ENCODE assay signal across 9 cellular contexts in the genomic region with DNA sequence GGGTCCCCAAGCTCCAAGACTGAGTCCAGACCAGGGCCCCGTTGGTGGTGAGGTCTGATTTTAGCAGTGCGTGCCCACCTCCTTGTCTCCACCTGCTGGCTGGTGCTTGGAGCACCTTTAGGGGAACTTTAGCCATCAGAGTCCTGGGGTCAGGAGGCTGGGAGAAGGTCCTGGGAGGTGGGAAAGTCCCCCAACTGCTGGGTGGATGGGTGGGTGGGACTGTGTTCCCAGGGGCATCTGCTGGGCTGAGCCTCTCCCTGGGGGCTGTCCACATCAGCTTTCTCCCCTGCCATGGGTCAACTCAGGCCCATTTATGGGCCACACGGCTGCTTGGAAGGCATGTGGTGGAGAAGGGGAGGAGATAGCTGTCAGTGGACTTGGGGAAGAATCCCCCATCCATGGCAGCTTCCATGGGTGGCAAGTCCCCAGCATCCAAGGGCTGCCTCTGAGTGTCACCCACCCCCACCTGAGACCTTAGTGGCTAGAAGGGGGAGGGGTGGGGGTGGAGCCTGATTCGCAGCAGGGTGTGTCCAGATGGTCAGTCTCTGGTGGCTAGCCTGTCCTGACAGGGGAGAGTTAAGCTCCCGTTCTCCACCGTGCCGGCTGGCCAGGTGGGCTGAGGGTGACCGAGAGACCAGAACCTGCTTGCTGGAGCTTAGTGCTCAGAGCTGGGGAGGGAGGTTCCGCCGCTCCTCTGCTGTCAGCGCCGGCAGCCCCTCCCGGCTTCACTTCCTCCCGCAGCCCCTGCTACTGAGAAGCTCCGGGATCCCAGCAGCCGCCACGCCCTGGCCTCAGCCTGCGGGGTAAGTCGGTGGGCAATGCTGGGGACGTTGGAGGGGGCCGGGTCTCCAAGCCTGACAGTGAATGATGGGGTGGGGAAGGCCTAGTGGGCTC. TPM values are rescaled to one million over a fixed set of nuclear protein-coding genes. Genes with fewer than 3 reads are reported as not detected.
A peak's percentile ranks its signal among the peaks of the same experiment; 100 is the strongest.
DNase-seq lines count a peak whose midpoint lies in the region; ATAC-seq and TF ChIP-seq lines count a peak whose summit lies in the region.
"Had no signal": no experiment of that assay in that cellular context is flagged by ENCODE, and none has a peak within 500 bp of the region (broad histone marks: within the 10 kb centered on the region; RNA-seq: fewer than 3 reads in every experiment).

A gene with protein sequence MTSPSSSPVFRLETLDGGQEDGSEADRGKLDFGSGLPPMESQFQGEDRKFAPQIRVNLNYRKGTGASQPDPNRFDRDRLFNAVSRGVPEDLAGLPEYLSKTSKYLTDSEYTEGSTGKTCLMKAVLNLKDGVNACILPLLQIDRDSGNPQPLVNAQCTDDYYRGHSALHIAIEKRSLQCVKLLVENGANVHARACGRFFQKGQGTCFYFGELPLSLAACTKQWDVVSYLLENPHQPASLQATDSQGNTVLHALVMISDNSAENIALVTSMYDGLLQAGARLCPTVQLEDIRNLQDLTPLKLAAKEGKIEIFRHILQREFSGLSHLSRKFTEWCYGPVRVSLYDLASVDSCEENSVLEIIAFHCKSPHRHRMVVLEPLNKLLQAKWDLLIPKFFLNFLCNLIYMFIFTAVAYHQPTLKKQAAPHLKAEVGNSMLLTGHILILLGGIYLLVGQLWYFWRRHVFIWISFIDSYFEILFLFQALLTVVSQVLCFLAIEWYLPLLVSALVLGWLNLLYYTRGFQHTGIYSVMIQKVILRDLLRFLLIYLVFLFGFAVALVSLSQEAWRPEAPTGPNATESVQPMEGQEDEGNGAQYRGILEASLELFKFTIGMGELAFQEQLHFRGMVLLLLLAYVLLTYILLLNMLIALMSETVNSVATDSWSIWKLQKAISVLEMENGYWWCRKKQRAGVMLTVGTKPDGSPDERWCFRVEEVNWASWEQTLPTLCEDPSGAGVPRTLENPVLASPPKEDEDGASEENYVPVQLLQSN (plus strand): TSS at position 541 of the 894 bp plus-strand sequence. CDS start 2,098 bp downstream, outside the sequence.

- no peaks in the 10 kb centered on the region for H3K79me1 ChIP-seq in neuronal stem cell (ENCODE audit: low read depth, low read length)

- no peak within 1 kb of the TSS for H2BK120ac ChIP-seq in neuronal stem cell (ENCODE audit: low read depth, low read length)

- no peak within 1 kb of the TSS for H3K27ac ChIP-seq in neuronal stem cell (replicated peaks; ENCODE audit: low read length)
- H3K27ac ChIP-seq: C4-2B had no signal

- H2AK5ac ChIP-seq in neuronal stem cell (ENCODE audit: low read depth, low read length): peak within 1 kb of the TSS; percentile 42

- H3K36me3 ChIP-seq in neuronal stem cell (replicated peaks in 1 of 2; ENCODE audit: control insufficient read depth in 2 of 2, insufficient read depth in 2 of 2, low read length in 2 of 2): no peaks in the 10 kb centered on the region

- peak within 1 kb of the TSS; percentile 74 for H2AFZ ChIP-seq in neuronal stem cell (ENCODE audit: low read length)

- no peak within 1 kb of the TSS for H3K23ac ChIP-seq in neuronal stem cell (ENCODE audit: low read depth, low read length, poor library complexity)

- H3K14ac ChIP-seq in neuronal stem cell (ENCODE audit: low read length): no peak within 1 kb of the TSS

- H3K4ac ChIP-seq in neuronal stem cell (ENCODE audit: low read length): peak within 1 kb of the TSS; percentile 29

- H3K4me2 ChIP-seq in neuronal stem cell (ENCODE audit: insufficient read depth, low read length, poor library complexity, severe bottlenecking): no peak within 1 kb of the TSS

- no peaks in the 10 kb centered on the region for H3K9me3 ChIP-seq in neuronal stem cell (replicated peaks in 1 of 2; ENCODE audit: control insufficient read depth in 2 of 2, insufficient read depth in 1 of 2, low read depth in 1 of 2, low read length in 2 of 2)

- TF ChIP-seq CTCF in epithelial cell of proximal tubule (conservative IDR thresholded peaks at IDR 0.05; ENCODE audit: low read depth, low read length): peak; percentile 51

- no peak within 1 kb of the TSS for H2BK12ac ChIP-seq in neuronal stem cell (ENCODE audit: low read length)

- H2BK5ac ChIP-seq in neuronal stem cell (ENCODE audit: low read length): no peak within 1 kb of the TSS

- H3K4me3 ChIP-seq in epithelial cell of proximal tubule (ENCODE audit: low read depth, low read length): peak within 1 kb of the TSS; percentile 36
- H3K4me3 ChIP-seq in neuronal stem cell (ENCODE audit: low read length in 2 of 2): no peak within 1 kb of the TSS

- H3K4me1 ChIP-seq in neuronal stem cell (ENCODE audit: control insufficient read depth in 2 of 2, insufficient read depth in 1 of 2, low read depth in 1 of 2, low read length in 2 of 2): peaks cover 8 to 13% of the 10 kb centered on the region in 2 donors

- DNase-seq in NCI-H1436 (lab: John Stamatoyannopoulos, UW) (peak; percentile 34), NCI-H1436 treated with DMSO at 0.1 percent for 48 hours (lab: John Stamatoyannopoulos, UW) (no peak), HUDEP-2 (lab: John Stamatoyannopoulos, UW; ENCODE audit: unreplicated experiment in 76 of 76) (peak in 48 of 76 experiments; percentile 12 to 71 (median 38)), epithelial cell of proximal tubule (ENCODE audit: low read depth) (no peak), neuronal stem cell (ENCODE audit: low spot score) (no peak)
- DNase-seq in activated CD4-positive, alpha-beta T cell treated with anti-CD3 and anti-CD28 coated beads, Interleukin-2, amount 50 U/mL, for 1 hour: peak; percentile 51

- no peak within 1 kb of the TSS for H3K9ac ChIP-seq in neuronal stem cell (ENCODE audit: low read depth, low read length, poor library complexity)

- H3K27me3 ChIP-seq in neuronal stem cell (ENCODE audit: control insufficient read depth in 3 of 3, insufficient read depth in 3 of 3, low read depth in 1 of 3, low read length in 3 of 3): peaks cover 0 to 13% (median 0%) of the 10 kb centered on the region in 3 experiments

- ATAC-seq in HG02852 (IDR thresholded peaks at IDR 0.05; ENCODE audit: unreplicated experiment) (no peak), GM19452 (IDR thresholded peaks at IDR 0.05; ENCODE audit: unreplicated experiment) (no peak)

- no CpG with 5 or more reads among the region's 21 CpGs for WGBS in neuronal stem cell (ENCODE audit: extremely low coverage in 2 of 2, insufficient read length in 2 of 2, insufficient replicate concordance in 1 of 2), 2 donors

- H2BK15ac ChIP-seq in neuronal stem cell (ENCODE audit: low read length): peak within 1 kb of the TSS; percentile 34

- peak within 1 kb of the TSS; percentile 29 for H3K18ac ChIP-seq in neuronal stem cell (ENCODE audit: low read length)

- H4K8ac ChIP-seq in neuronal stem cell (ENCODE audit: low read depth, low read length): no peak within 1 kb of the TSS

- no peak within 1 kb of the TSS for H4K91ac ChIP-seq in neuronal stem cell (ENCODE audit: low read depth, low read length, poor library complexity)

RNA-seq across cellular contexts. Expression of the gene that starts here (rescaled TPM):
- 8.5 and 28.4 TPM in 2 replicates for total RNA-seq in epithelial cell of proximal tubule
- 0.36 TPM for polyA plus RNA-seq in neuronal stem cell (2013, experiment 1 of 2)
- polyA plus RNA-seq in neuronal stem cell (2013, experiment 2 of 2): 0.30 TPM

Comparison
In these comparisons a context has a peak if more than half of its experiments do, and no peak if none do; other contexts are left out.
1. DNase-seq: peak in NCI-H1436 (single experiment), HUDEP-2 (48 of 76) and activated CD4-positive, alpha-beta T cell treated with anti-CD3 and anti-CD28 coated beads, Interleukin-2, amount 50 U/mL, for 1 hour (single experiment); none in NCI-H1436 treated with DMSO at 0.1 percent for 48 hours (single experiment), epithelial cell of proximal tubule (single experiment) and neuronal stem cell (single experiment).